8 cellular contexts compared by ENCODE assay signal in the genomic region with DNA sequence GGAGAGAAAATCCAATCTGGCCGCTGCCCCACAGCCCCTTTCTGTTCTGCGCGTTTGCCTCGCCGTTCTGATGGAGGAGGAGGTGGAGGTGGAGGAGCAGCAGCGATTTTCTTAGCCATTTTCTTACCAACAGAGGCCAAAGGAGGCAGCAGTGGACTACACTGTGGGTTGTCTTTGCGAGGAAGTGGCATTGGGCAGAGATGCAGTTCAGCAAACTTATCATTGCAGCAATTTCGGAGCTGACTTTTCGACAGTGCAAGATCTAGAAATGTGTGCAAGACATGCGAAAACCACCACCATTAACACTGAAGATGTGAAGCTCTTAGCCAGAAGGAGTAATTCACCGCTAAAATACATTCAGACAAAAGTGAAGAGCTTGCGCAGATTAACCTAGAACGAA. TPM values are rescaled to one million over a fixed set of nuclear protein-coding genes. Genes with fewer than 3 reads are reported as not detected.
DNase-seq lines count a peak whose midpoint lies in the region; ATAC-seq and TF ChIP-seq lines count a peak whose summit lies in the region.

No MANE protein-coding gene starts in this region.

- peaks cover 51% of the 10 kb centered on the region for H3K4me1 Mint-ChIP-seq in WTC11
- peaks cover 17 to 22% of the 10 kb centered on the region in 2 donors for H3K4me1 Mint-ChIP-seq in effector memory CD8-positive, alpha-beta T cell (ENCODE audit: low read depth in 2 of 2)
- peaks cover 7 to 34% (median 25%) of the 10 kb centered on the region in 7 donors for H3K4me1 Mint-ChIP-seq in naive thymus-derived CD4-positive, alpha-beta T cell

- POLR2A ChIA-PET in WTC11 (lab: Charles Lee) = no interaction called here
- POLR2A ChIA-PET in naive thymus-derived CD4-positive, alpha-beta T cell (lab: Charles Lee) = no interaction called here

- H3K27ac Mint-ChIP-seq in WTC11 = peak overlapping the region; percentile 57
- H3K27ac Mint-ChIP-seq in effector memory CD8-positive, alpha-beta T cell = peak overlapping the region; percentile 98 to 99
- peak overlapping the region; percentile 76 to 98 (median 94) for H3K27ac Mint-ChIP-seq in naive thymus-derived CD4-positive, alpha-beta T cell

- H3K27ac ChIP-seq in naive thymus-derived CD4-positive, alpha-beta T cell (ENCODE audit: low read depth, low read length) = peak overlapping the region; percentile 95

- intact Hi-C loops in naive thymus-derived CD4-positive, alpha-beta T cell (cut with micrococcal nuclease) = loop anchor here (2.0 to 10.0 kb wide), 6 partner anchors 431 to 1771 kb away; a partner anchor contains a TSS

- ATAC-seq in WTC11 (peak; percentile 10), GM21737 (IDR thresholded peaks at IDR 0.05; ENCODE audit: unreplicated experiment) (no peak), GM21529 (IDR thresholded peaks at IDR 0.05; ENCODE audit: unreplicated experiment) (no peak)
- ATAC-seq in effector memory CD8-positive, alpha-beta T cell (replicated peaks) = no peak
- no peak for ATAC-seq in naive thymus-derived CD4-positive, alpha-beta T cell

- DNase-seq in CD1c-positive myeloid dendritic cell (ENCODE audit: extremely low spot score) (peak; percentile 59), HuH-7.5 (ENCODE audit: low spot score) (peak; percentile 19), WTC11 (ENCODE audit: low spot score) (peak; percentile 58), NCI-H1105 (lab: John Stamatoyannopoulos, UW) (no peak)
- peak; percentile 12 to 33 (median 21) for DNase-seq in effector memory CD8-positive, alpha-beta T cell
- DNase-seq in naive thymus-derived CD4-positive, alpha-beta T cell = peak in 7 of 9 donors; percentile 39 to 58 (median 44)

- peak; percentile 51 for TF ChIP-seq CTCF in WTC11 (IDR thresholded peaks at IDR 0.05)

- H3K27me3 ChIP-seq in naive thymus-derived CD4-positive, alpha-beta T cell (ENCODE audit: control insufficient read depth in 2 of 2, insufficient read depth in 2 of 2, low read length in 2 of 2) = no peaks in the 10 kb centered on the region

- peaks cover 0 to 6% (median 0%) of the 10 kb centered on the region in 3 experiments for H3K36me3 ChIP-seq in naive thymus-derived CD4-positive, alpha-beta T cell (ENCODE audit: control insufficient read depth in 2 of 3, insufficient read depth in 3 of 3, low read length in 3 of 3)

- H3K27me3 Mint-ChIP-seq in WTC11 (ENCODE audit: low read depth) = no peaks in the 10 kb centered on the region
- no peaks in the 10 kb centered on the region for H3K27me3 Mint-ChIP-seq in effector memory CD8-positive, alpha-beta T cell
- H3K27me3 Mint-ChIP-seq in naive thymus-derived CD4-positive, alpha-beta T cell = no peaks in the 10 kb centered on the region

- no peaks in the 10 kb centered on the region for H3K9me3 ChIP-seq in naive thymus-derived CD4-positive, alpha-beta T cell (ENCODE audit: control insufficient read depth in 2 of 3, low read length in 3 of 3)

- H3K4me3 Mint-ChIP-seq in WTC11 = peak overlapping the region; percentile 88
- H3K4me3 Mint-ChIP-seq in effector memory CD8-positive, alpha-beta T cell = peak overlapping the region; percentile 95 to 98
- peak overlapping the region; percentile 63 to 100 (median 95) for H3K4me3 Mint-ChIP-seq in naive thymus-derived CD4-positive, alpha-beta T cell

- H3K4me3 ChIP-seq in naive thymus-derived CD4-positive, alpha-beta T cell (ENCODE audit: low read length) = no peak overlapping the region

- peaks cover 5 to 14% of the 10 kb centered on the region in 2 donors for H3K4me1 ChIP-seq in naive thymus-derived CD4-positive, alpha-beta T cell (ENCODE audit: control insufficient read depth in 2 of 2, insufficient read depth in 2 of 2, low read length in 2 of 2)

- CTCF ChIA-PET in WTC11 (lab: Charles Lee) = interaction anchor here (0.6 to 5.8 kb wide), 39 partner anchors 10 to 582 kb away, joined by 3 to 77 read pairs (median 5); no protein-coding TSS in a partner anchor
- CTCF ChIA-PET in naive thymus-derived CD4-positive, alpha-beta T cell (lab: Charles Lee) = interaction anchor here (1.1 to 2.6 kb wide), 4 partner anchors 47 to 580 kb away, joined by 3 to 7 read pairs (median 3); no protein-coding TSS in a partner anchor

- no peaks in the 10 kb centered on the region for H3K36me3 Mint-ChIP-seq in WTC11
- H3K36me3 Mint-ChIP-seq in effector memory CD8-positive, alpha-beta T cell (ENCODE audit: insufficient read depth) = peaks cover 16% of the 10 kb centered on the region
- peaks cover 0 to 6% (median 0%) of the 10 kb centered on the region in 5 donors for H3K36me3 Mint-ChIP-seq in naive thymus-derived CD4-positive, alpha-beta T cell

- no peaks in the 10 kb centered on the region for H3K9me3 Mint-ChIP-seq in WTC11
- H3K9me3 Mint-ChIP-seq in effector memory CD8-positive, alpha-beta T cell = no peaks in the 10 kb centered on the region
- H3K9me3 Mint-ChIP-seq in naive thymus-derived CD4-positive, alpha-beta T cell = no peaks in the 10 kb centered on the region

TF ChIP-seq in WTC11, 78 proteins besides CTCF, POLR2A, EP300 and RAD21 (continues in another document):
- TF ChIP-seq MYBL2 (CRISPR knock-in tag; IDR thresholded peaks at IDR 0.05) (no peak), FOXK1 (CRISPR knock-in tag; IDR thresholded peaks at IDR 0.05) (no peak), ELF4 (CRISPR knock-in tag; IDR thresholded peaks at IDR 0.05; ENCODE audit: low read depth) (no peak), SP1 (CRISPR knock-in tag; conservative IDR thresholded peaks at IDR 0.05) (no peak), NR3C1 (CRISPR knock-in tag; conservative IDR thresholded peaks at IDR 0.05; ENCODE audit: low read depth) (no peak), CBFB (CRISPR knock-in tag; IDR thresholded peaks at IDR 0.05; ENCODE audit: low read depth) (no peak), ZBTB21 (CRISPR knock-in tag; IDR thresholded peaks at IDR 0.05; ENCODE audit: borderline replicate concordance) (no peak), RORB (CRISPR knock-in tag; IDR thresholded peaks at IDR 0.05) (no peak), GTF2I (CRISPR knock-in tag; conservative IDR thresholded peaks at IDR 0.05) (no peak)
- TF ChIP-seq, protein P1, sequence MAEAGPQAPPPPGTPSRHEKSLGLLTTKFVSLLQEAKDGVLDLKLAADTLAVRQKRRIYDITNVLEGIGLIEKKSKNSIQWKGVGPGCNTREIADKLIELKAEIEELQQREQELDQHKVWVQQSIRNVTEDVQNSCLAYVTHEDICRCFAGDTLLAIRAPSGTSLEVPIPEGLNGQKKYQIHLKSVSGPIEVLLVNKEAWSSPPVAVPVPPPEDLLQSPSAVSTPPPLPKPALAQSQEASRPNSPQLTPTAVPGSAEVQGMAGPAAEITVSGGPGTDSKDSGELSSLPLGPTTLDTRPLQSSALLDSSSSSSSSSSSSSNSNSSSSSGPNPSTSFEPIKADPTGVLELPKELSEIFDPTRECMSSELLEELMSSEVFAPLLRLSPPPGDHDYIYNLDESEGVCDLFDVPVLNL (CRISPR knock-in tag; IDR thresholded peaks at IDR 0.05; ENCODE audit: borderline replicate concordance, low read depth) = no peak
- TF ChIP-seq, protein P2, sequence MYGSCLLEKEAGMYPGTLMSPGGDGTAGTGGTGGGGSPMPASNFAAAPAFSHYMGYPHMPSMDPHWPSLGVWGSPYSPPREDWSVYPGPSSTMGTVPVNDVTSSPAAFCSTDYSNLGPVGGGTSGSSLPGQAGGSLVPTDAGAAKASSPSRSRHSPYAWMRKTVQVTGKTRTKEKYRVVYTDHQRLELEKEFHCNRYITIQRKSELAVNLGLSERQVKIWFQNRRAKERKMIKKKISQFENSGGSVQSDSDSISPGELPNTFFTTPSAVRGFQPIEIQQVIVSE (CRISPR knock-in tag; IDR thresholded peaks at IDR 0.05; ENCODE audit: borderline replicate concordance) = no peak
- TF ChIP-seq, protein P3, sequence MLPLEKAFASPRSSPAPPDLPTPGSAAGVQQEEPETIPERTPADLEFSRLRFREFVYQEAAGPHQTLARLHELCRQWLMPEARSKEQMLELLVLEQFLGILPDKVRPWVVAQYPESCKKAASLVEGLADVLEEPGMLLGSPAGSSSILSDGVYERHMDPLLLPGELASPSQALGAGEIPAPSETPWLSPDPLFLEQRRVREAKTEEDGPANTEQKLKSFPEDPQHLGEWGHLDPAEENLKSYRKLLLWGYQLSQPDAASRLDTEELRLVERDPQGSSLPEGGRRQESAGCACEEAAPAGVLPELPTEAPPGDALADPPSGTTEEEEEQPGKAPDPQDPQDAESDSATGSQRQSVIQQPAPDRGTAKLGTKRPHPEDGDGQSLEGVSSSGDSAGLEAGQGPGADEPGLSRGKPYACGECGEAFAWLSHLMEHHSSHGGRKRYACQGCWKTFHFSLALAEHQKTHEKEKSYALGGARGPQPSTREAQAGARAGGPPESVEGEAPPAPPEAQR (CRISPR knock-in tag; IDR thresholded peaks at IDR 0.05) = no peak
- TF ChIP-seq, protein P4, sequence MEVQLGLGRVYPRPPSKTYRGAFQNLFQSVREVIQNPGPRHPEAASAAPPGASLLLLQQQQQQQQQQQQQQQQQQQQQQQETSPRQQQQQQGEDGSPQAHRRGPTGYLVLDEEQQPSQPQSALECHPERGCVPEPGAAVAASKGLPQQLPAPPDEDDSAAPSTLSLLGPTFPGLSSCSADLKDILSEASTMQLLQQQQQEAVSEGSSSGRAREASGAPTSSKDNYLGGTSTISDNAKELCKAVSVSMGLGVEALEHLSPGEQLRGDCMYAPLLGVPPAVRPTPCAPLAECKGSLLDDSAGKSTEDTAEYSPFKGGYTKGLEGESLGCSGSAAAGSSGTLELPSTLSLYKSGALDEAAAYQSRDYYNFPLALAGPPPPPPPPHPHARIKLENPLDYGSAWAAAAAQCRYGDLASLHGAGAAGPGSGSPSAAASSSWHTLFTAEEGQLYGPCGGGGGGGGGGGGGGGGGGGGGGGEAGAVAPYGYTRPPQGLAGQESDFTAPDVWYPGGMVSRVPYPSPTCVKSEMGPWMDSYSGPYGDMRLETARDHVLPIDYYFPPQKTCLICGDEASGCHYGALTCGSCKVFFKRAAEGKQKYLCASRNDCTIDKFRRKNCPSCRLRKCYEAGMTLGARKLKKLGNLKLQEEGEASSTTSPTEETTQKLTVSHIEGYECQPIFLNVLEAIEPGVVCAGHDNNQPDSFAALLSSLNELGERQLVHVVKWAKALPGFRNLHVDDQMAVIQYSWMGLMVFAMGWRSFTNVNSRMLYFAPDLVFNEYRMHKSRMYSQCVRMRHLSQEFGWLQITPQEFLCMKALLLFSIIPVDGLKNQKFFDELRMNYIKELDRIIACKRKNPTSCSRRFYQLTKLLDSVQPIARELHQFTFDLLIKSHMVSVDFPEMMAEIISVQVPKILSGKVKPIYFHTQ (CRISPR knock-in tag; IDR thresholded peaks at IDR 0.05) = no peak
- TF ChIP-seq, protein P5, sequence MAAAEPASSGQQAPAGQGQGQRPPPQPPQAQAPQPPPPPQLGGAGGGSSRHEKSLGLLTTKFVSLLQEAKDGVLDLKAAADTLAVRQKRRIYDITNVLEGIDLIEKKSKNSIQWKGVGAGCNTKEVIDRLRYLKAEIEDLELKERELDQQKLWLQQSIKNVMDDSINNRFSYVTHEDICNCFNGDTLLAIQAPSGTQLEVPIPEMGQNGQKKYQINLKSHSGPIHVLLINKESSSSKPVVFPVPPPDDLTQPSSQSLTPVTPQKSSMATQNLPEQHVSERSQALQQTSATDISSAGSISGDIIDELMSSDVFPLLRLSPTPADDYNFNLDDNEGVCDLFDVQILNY (CRISPR knock-in tag; IDR thresholded peaks at IDR 0.05) = no peak

RNA-seq across cellular contexts. Expression of a gene that starts 1.9 kb away (rescaled TPM):
- total RNA-seq in WTC11 (2021) = 20.9 to 25.4 TPM (median 21.9 TPM) in 3 replicates
- 10 to 100 TPM in 3 of 5 experiments, 1 to 10 TPM in 2; 5.5 to 97.4 (median 11.6) TPM for total RNA-seq in naive thymus-derived CD4-positive, alpha-beta T cell
- polyA plus RNA-seq in naive thymus-derived CD4-positive, alpha-beta T cell = 10 to 100 TPM; 18.9 to 22.7 TPM
